ENCODE assay signal across 1 cellular context in the genomic region with DNA sequence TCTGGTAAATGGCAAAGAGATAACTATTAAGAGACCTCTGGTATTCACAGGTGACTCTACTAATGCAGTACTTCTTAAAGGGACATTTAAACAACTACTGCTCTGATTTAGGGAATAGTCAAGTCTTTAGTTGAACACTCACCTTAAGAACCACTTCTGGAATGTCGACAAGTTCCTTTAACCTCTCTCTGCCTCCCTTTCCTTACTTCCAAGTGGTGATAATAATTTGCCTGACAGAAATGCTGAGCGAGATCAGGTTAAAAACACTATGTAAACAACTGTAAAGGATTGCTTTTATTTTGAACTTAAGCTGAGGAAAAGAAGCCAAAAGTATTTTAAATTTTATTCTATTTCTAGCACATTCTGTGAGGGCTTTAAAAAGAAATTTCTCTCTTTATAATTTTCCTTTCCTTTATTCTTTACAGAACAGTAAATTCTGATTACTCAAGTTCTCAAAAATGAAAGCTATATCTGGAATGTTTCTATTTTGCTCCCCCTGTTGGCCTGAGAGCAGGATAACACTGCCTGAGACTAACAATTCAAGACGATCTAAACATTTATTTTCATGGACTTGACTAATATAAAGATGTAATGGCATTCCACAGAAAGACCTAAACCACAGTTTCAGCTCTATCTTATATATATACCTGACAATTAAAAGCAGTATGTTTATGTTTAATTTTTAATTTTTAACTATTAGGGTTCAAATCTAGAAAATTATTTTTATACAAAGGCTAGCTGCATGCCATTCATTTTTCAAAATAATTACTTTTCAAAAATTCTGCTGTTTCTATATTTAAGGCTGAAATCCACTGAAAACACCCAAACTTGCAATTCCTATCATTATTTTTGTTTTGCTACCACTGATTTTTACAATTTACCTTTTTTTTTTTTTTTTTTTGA.
TF ChIP-seq lines count a peak whose summit lies in the region.

No MANE protein-coding gene starts in this region.

TF ChIP-seq in IMR-90, 13 proteins besides CTCF, POLR2A, EP300 and RAD21 (continued from another document):
- TF ChIP-seq, protein P1, sequence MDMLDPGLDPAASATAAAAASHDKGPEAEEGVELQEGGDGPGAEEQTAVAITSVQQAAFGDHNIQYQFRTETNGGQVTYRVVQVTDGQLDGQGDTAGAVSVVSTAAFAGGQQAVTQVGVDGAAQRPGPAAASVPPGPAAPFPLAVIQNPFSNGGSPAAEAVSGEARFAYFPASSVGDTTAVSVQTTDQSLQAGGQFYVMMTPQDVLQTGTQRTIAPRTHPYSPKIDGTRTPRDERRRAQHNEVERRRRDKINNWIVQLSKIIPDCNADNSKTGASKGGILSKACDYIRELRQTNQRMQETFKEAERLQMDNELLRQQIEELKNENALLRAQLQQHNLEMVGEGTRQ (IDR thresholded peaks at IDR 0.05; ENCODE audit: low read depth, low read length), result no peak
